Comparison of ENCODE assay signal across 9 cellular contexts in genomic region chr5:139745800-139746690, GRCh38. TPM values are rescaled to one million over a fixed set of nuclear protein-coding genes. Genes with fewer than 3 reads are reported as not detected.
DNase-seq lines count a peak whose midpoint lies in the region; ATAC-seq and TF ChIP-seq lines count a peak whose summit lies in the region.
"Had no signal": no experiment of that assay in that cellular context is flagged by ENCODE, and none has a peak within 500 bp of the region (broad histone marks: within the 10 kb centered on the region; RNA-seq: fewer than 3 reads in every experiment).

No MANE protein-coding gene starts in this region.

- TF ChIP-seq CTCF in mucosa of descending colon (IDR thresholded peaks at IDR 0.05): no peak

- intact Hi-C loops in mucosa of descending colon (cut with DNase I, micrococcal nuclease): no loop called here

- peaks cover 23% of the 10 kb centered on the region for H3K4me1 ChIP-seq in mucosa of descending colon (ENCODE audit: low read depth)
- H3K4me1 ChIP-seq in stomach smooth muscle (ENCODE audit: control insufficient read depth, insufficient read depth, low read length): peaks cover 35% of the 10 kb centered on the region

- no peaks in the 10 kb centered on the region for H3K36me3 ChIP-seq in mucosa of descending colon (ENCODE audit: low read depth)
- no peaks in the 10 kb centered on the region for H3K36me3 ChIP-seq in stomach smooth muscle (ENCODE audit: control insufficient read depth in 2 of 2, insufficient read depth in 2 of 2, low read length in 2 of 2)

- H3K9me3 ChIP-seq in mucosa of descending colon (no peaks in the 10 kb centered on the region), stomach smooth muscle (ENCODE audit: control insufficient read depth in 2 of 2, low read length in 2 of 2) (no peaks in the 10 kb centered on the region)

- peak; percentile 37 for ATAC-seq in HG02571 (IDR thresholded peaks at IDR 0.05; ENCODE audit: unreplicated experiment)
- ATAC-seq in mucosa of descending colon: peak; percentile 73
- ATAC-seq in HG02870 (IDR thresholded peaks at IDR 0.05; ENCODE audit: unreplicated experiment): no peak

- peak overlapping the region; percentile 6 for H3K27ac ChIP-seq in stomach smooth muscle (ENCODE audit: low read length)

- peak; percentile 62 for DNase-seq in DMS114 treated with DMSO at 0.1 percent for 48 hours (lab: John Stamatoyannopoulos, UW; ENCODE audit: unreplicated experiment)
- peak; percentile 82 for DNase-seq in NCI-H524 treated with DMSO at 0.1 percent for 48 hours (lab: John Stamatoyannopoulos, UW)
- DNase-seq in activated T-cell treated with anti-CD3 and anti-CD28 coated beads for 4 hours: peak; percentile 28
- peak; percentile 47 to 49 for DNase-seq in erythroblast (lab: John Stamatoyannopoulos, UW)
- DNase-seq in mucosa of descending colon: peak in 2 of 3 donors; percentile 55 to 63

- H3K27me3 ChIP-seq in stomach smooth muscle (ENCODE audit: control insufficient read depth in 1 of 2, insufficient read depth in 2 of 2, low read length in 2 of 2): peaks cover 12 to 21% of the 10 kb centered on the region in 2 donors

- H3K9ac ChIP-seq in stomach smooth muscle (ENCODE audit: low read length in 2 of 2): peak overlapping the region in 1 of 2 donors; percentile 45

- no peak for TF ChIP-seq POLR2A in erythroblast (IDR thresholded peaks at IDR 0.05; ENCODE audit: low read length)

- H3K4me3 ChIP-seq in mucosa of descending colon (no peak overlapping the region), stomach smooth muscle (ENCODE audit: low read length in 2 of 2) (peak overlapping the region; percentile 72 to 73)

RNA-seq across cellular contexts. Expression of gene PSD2, which starts 49.6 kb away (rescaled TPM):
- under 1 TPM in 2 of 3 donors, not detected in 1; 0.07 to 0.25 TPM for total RNA-seq in mucosa of descending colon
- total RNA-seq: T-helper 1 cell treated with Interleukin-12 subunit alpha and Interleukin-12 subunit beta and Interleukin-4 antibody, amounts not matched to agents 30 ng/mL and 1 ng/mL, for 36 hours had no signal

Comparison
In these comparisons a context has a peak if more than half of its experiments do, and no peak if none do; other contexts are left out.
1. DNase-seq: peak in every context shown above with its lines; median percentile 82 in NCI-H524 treated with DMSO at 0.1 percent for 48 hours; 62 in DMS114 treated with DMSO at 0.1 percent for 48 hours; 59 in mucosa of descending colon; 48 in erythroblast; 28 in activated T-cell treated with anti-CD3 and anti-CD28 coated beads for 4 hours.